Comparison of ENCODE assay signal across 1 cellular context in genomic region chr11:86943505-86943904, GRCh38. TPM values are rescaled to one million over a fixed set of nuclear protein-coding genes. Genes with fewer than 3 reads are reported as not detected.
"Had no signal": no experiment of that assay in that cellular context is flagged by ENCODE, and none has a peak within 500 bp of the region (broad histone marks: within the 10 kb centered on the region; RNA-seq: fewer than 3 reads in every experiment).

No MANE protein-coding gene starts in this region.

RNA-seq across cellular contexts. Expression of gene FZD4, which starts 11.7 kb away (rescaled TPM):
- polyA plus RNA-seq: IgD-negative memory B cell had no signal
